In the genomic region with DNA sequence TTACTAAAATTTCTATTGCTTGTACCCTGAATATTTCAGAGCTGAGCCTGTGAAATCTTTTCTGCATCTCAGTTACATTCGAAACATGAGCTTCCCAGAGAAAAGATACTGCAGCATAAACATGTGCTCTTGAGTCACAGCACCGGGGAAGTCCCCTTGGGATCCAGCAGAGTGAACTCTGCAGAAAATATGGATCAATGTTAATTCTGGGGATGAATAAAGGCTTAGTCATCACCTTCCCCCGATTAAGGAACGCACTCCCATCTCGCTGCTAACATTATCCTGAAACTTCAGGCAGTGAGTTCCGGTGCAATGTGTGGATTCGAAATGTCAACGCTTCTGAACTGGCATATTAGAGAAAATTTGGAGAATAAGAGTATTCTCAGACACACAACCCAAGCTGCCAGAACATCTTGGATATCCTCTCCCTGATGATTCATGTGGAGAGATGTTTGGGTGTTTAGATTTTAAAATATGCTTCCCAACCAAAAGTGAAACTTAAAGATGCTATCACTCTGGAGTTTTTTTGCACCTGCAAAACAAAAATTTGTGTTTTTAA, we compare ENCODE assay signal across 8 cellular contexts.
DNase-seq lines count a peak whose midpoint lies in the region; ATAC-seq and TF ChIP-seq lines count a peak whose summit lies in the region.

No MANE protein-coding gene starts in this region.

- H4K8ac ChIP-seq in IMR-90 (ENCODE audit: low read depth in 2 of 2, low read length in 2 of 2), result peak overlapping the region in 1 of 2 experiments; percentile 78; a peak in 3 of 4 replicates

- H3K36me3 ChIP-seq in IMR-90 (ENCODE audit: control insufficient read depth, insufficient read depth, low read length), result peaks cover 14% of the 10 kb centered on the region
- H3K36me3 ChIP-seq in brain microvascular endothelial cell (replicated peaks), result peaks cover 2% of the 10 kb centered on the region
- H3K36me3 ChIP-seq in vagina, result peaks cover 0 to 9% of the 10 kb centered on the region in 2 donors

- TF ChIP-seq RAD21 in IMR-90 (IDR thresholded peaks at IDR 0.05; ENCODE audit: low read length), result no peak; the same call in 1 of the 2 replicates

- dilution Hi-C loops in IMR-90 (cut with HindIII; ENCODE audit: low sequenced_read_pairs, unreplicated experiment), result no loop called here

- H3K9me3 ChIP-seq in IMR-90 (ENCODE audit: control insufficient read depth, insufficient read depth, low read length) (no peaks in the 10 kb centered on the region), vagina (no peaks in the 10 kb centered on the region)

- H3K9me3 Mint-ChIP-seq in memory B cell, result peaks cover 3% of the 10 kb centered on the region

- H2AK5ac ChIP-seq in IMR-90 (ENCODE audit: low read depth, low read length), result no peak overlapping the region

- peak overlapping the region; percentile 80 for H3K56ac ChIP-seq in IMR-90 (ENCODE audit: extremely low read depth, insufficient read depth, low read length)

- TF ChIP-seq CTCF in AG09319 (IDR thresholded peaks at IDR 0.05; ENCODE audit: low read depth, low read length) (no peak), IMR-90 (conservative IDR thresholded peaks at IDR 0.05; ENCODE audit: low read depth, low read length) (no peak), brain microvascular endothelial cell (IDR thresholded peaks at IDR 0.05; ENCODE audit: low read depth, low read length, missing control alignments) (no peak), vagina (IDR thresholded peaks at IDR 0.05) (no peak)

- H3K36me3 Mint-ChIP-seq in memory B cell, result peaks cover 19% of the 10 kb centered on the region

- peak overlapping the region; percentile 91 for H2BK120ac ChIP-seq in IMR-90 (ENCODE audit: low read depth, low read length)

- peaks cover 27% of the 10 kb centered on the region for H3K4me1 ChIP-seq in IMR-90 (ENCODE audit: control insufficient read depth, insufficient read depth, low read length)
- peaks cover 50% of the 10 kb centered on the region for H3K4me1 ChIP-seq in vagina

- no CpG with 5 or more reads among the region's 8 CpGs for WGBS in IMR-90 (ENCODE audit: extremely low coverage in 2 of 2, insufficient read length in 1 of 2), 2 experiments

- 0 out of 3 replicates have a peak overlapping the region, but pooled peaks have one; percentile 55 for H2BK15ac ChIP-seq in IMR-90 (ENCODE audit: low read depth, low read length)

- peak overlapping the region; percentile 75 for H3K4me3 Mint-ChIP-seq in memory B cell

- H3K27ac ChIP-seq in IMR-90 (ENCODE audit: insufficient read depth, low read length), result peak overlapping the region; percentile 74; the same call in 1 of the 2 replicates
- peak overlapping the region; percentile 97 for H3K27ac ChIP-seq in brain microvascular endothelial cell
- H3K27ac ChIP-seq in vagina, result peak overlapping the region; percentile 81

- H4K20me1 ChIP-seq in IMR-90 (ENCODE audit: insufficient read depth, low read length), result peaks cover 8% of the 10 kb centered on the region

- no peaks in the 10 kb centered on the region for H3K27me3 Mint-ChIP-seq in memory B cell

- peak overlapping the region; percentile 94 for H2BK20ac ChIP-seq in IMR-90 (ENCODE audit: low read depth, low read length)

- peak overlapping the region; percentile 66; the same call in 1 of the 2 replicates for H4K5ac ChIP-seq in IMR-90 (ENCODE audit: low read depth, low read length)

- H3K4me2 ChIP-seq in IMR-90 (ENCODE audit: low read depth, low read length), result peak overlapping the region; percentile 79

- peak overlapping the region; percentile 80 for H3K14ac ChIP-seq in IMR-90 (replicated peaks; ENCODE audit: low read depth, low read length)

- peaks cover 5 to 26% of the 10 kb centered on the region in 2 experiments; a peak in 2 of 4 replicates for H3K79me1 ChIP-seq in IMR-90 (ENCODE audit: low read depth in 1 of 2, low read length in 2 of 2)

- peak overlapping the region; percentile 17; the same call in 1 of the 2 replicates for H3K4me3 ChIP-seq in IMR-90 (ENCODE audit: insufficient read depth, low read depth, low read length)
- H3K4me3 ChIP-seq in brain microvascular endothelial cell (ENCODE audit: low read depth, low read length), result peak overlapping the region; percentile 46
- H3K4me3 ChIP-seq in vagina, result peak overlapping the region; percentile 18 to 34

- H3K9me1 ChIP-seq in IMR-90 (ENCODE audit: insufficient read depth, low read length), result peaks cover 32% of the 10 kb centered on the region

- peak overlapping the region; percentile 88 for H4K91ac ChIP-seq in IMR-90 (ENCODE audit: insufficient read depth, low read depth, low read length)

- CTCF ChIA-PET in IMR-90 (lab: Yijun Ruan, JAX), result interaction anchor here (1.4 kb wide), 1 partner anchor 119 kb away, joined by 4 read pairs; no protein-coding TSS in a partner anchor

- TF ChIP-seq POLR2A in IMR-90 (IDR thresholded peaks at IDR 0.05; ENCODE audit: low read depth, low read length), result no peak
- no peak for TF ChIP-seq POLR2A in vagina (IDR thresholded peaks at IDR 0.05)

- H2AK9ac ChIP-seq in IMR-90 (replicated peaks; ENCODE audit: low read depth, low read length, poor library complexity), result no peak overlapping the region

- peak overlapping the region; percentile 49; the same call in 1 of the 2 replicates for H3K9ac ChIP-seq in IMR-90 (ENCODE audit: low read depth, low read length)

- peak overlapping the region; percentile 66; the same call in 1 of the 2 replicates for H3K23ac ChIP-seq in IMR-90 (ENCODE audit: low read depth, low read length)

- H3K27me3 ChIP-seq in IMR-90 (ENCODE audit: control insufficient read depth, insufficient read depth, low read length) (no peaks in the 10 kb centered on the region), brain microvascular endothelial cell (replicated peaks) (no peaks in the 10 kb centered on the region), vagina (no peaks in the 10 kb centered on the region)

- ATAC-seq in IMR-90 (ENCODE audit: low read depth) (peak; percentile 86), memory B cell (ENCODE audit: low read depth) (no peak), GM19035 (IDR thresholded peaks at IDR 0.05; ENCODE audit: unreplicated experiment) (no peak)

- H3K27ac Mint-ChIP-seq in memory B cell, result no peak overlapping the region

- in situ Hi-C loops in IMR-90 (cut with MboI; ENCODE audit: low sequenced_read_pairs), result no loop called here
- in situ Hi-C loops in brain microvascular endothelial cell (cut with HindIII; ENCODE audit: low pct_ligation_motif_present, low sequenced_read_pairs), result no loop called here

- H3K4me1 Mint-ChIP-seq in memory B cell, result peaks cover 55% of the 10 kb centered on the region

- DNase-seq in AG09319 (ENCODE audit: extremely low read depth, low read depth) (peak; percentile 69), IMR-90 (peak; percentile 99), brain microvascular endothelial cell (peak; percentile 94), memory B cell (ENCODE audit: low spot score in 2 of 2) (no peak), vagina (ENCODE audit: extremely low spot score in 2 of 2) (no peak), AML-193 (lab: John Stamatoyannopoulos, UW) (no peak)
- DNase-seq in stimulated activated CD4-positive, alpha-beta T cell treated with anti-CD3 and anti-CD28 coated beads, Interleukin-12 subunit alpha, Interleukin-12 subunit beta, amount 100 ng/mL, for 4 hours, result no peak

- H3K4ac ChIP-seq in IMR-90 (ENCODE audit: low read depth, low read length), result peak overlapping the region; percentile 89

- H3K18ac ChIP-seq in IMR-90 (ENCODE audit: low read depth, low read length), result peak overlapping the region; percentile 96; the same call in 1 of the 2 replicates

- POLR2A ChIA-PET in IMR-90 (lab: Charles Lee; ENCODE audit: unreplicated experiment), result no interaction called here

- intact Hi-C loops in IMR-90 (cut with micrococcal nuclease) (loop anchor here (1.0 to 10.0 kb wide), 7 partner anchors 35 to 261 kb away; a partner anchor contains a TSS), vagina (cut with DNase I) (loop anchor here (5.0 to 10.0 kb wide), 2 partner anchors 41 to 91 kb away; a partner anchor contains a TSS)

- BruUV-seq in IMR-90 (replicated peaks; lab: Mats Ljungman, UMichigan), result no TSS peak

- peak overlapping the region; percentile 93 for H2BK5ac ChIP-seq in IMR-90 (ENCODE audit: low read depth, low read length, poor library complexity, severe bottlenecking)

- no peak overlapping the region for H2AFZ ChIP-seq in IMR-90 (replicated peaks; ENCODE audit: low read length, poor library complexity)

TF ChIP-seq in IMR-90, 13 proteins besides CTCF, POLR2A, EP300 and RAD21:
- TF ChIP-seq MAZ (IDR thresholded peaks at IDR 0.05; ENCODE audit: borderline replicate concordance, low read depth, low read length) (no peak), RFX5 (IDR thresholded peaks at IDR 0.05; ENCODE audit: low read depth, low read length) (no peak), NFE2L2 (IDR thresholded peaks at IDR 0.05; ENCODE audit: low read depth, low read length) (peak; percentile 55), MXI1 (IDR thresholded peaks at IDR 0.05; ENCODE audit: borderline replicate concordance, low read depth, low read length) (peak; percentile 88), CHD1 (IDR thresholded peaks at IDR 0.05; ENCODE audit: low read depth, low read length) (no peak), CEBPB (IDR thresholded peaks at IDR 0.05; ENCODE audit: low read depth, low read length) (peak; percentile 49; the same call in 1 of the 2 replicates), FOS (IDR thresholded peaks at IDR 0.05; ENCODE audit: low read depth, low read length) (peak; percentile 94), BHLHE40 (IDR thresholded peaks at IDR 0.05; ENCODE audit: low read depth, low read length) (peak; percentile 36; the same call in 1 of the 2 replicates), MAFK (IDR thresholded peaks at IDR 0.05; ENCODE audit: low read depth, low read length) (peak; percentile 79)
- TF ChIP-seq, protein P1, sequence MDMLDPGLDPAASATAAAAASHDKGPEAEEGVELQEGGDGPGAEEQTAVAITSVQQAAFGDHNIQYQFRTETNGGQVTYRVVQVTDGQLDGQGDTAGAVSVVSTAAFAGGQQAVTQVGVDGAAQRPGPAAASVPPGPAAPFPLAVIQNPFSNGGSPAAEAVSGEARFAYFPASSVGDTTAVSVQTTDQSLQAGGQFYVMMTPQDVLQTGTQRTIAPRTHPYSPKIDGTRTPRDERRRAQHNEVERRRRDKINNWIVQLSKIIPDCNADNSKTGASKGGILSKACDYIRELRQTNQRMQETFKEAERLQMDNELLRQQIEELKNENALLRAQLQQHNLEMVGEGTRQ (IDR thresholded peaks at IDR 0.05; ENCODE audit: low read depth, low read length), result no peak
- TF ChIP-seq, protein P2, sequence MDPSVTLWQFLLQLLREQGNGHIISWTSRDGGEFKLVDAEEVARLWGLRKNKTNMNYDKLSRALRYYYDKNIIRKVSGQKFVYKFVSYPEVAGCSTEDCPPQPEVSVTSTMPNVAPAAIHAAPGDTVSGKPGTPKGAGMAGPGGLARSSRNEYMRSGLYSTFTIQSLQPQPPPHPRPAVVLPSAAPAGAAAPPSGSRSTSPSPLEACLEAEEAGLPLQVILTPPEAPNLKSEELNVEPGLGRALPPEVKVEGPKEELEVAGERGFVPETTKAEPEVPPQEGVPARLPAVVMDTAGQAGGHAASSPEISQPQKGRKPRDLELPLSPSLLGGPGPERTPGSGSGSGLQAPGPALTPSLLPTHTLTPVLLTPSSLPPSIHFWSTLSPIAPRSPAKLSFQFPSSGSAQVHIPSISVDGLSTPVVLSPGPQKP (IDR thresholded peaks at IDR 0.05; ENCODE audit: borderline replicate concordance, low read depth, low read length), result no peak

Comparison
In these comparisons a context has a peak if more than half of its experiments do, and no peak if none do; other contexts are left out.
1. DNase-seq: peak in AG09319 (single experiment), IMR-90 (single experiment) and brain microvascular endothelial cell (single experiment); none in memory B cell (0 of 2), vagina (0 of 2), AML-193 (0 of 2) and stimulated activated CD4-positive, alpha-beta T cell treated with anti-CD3 and anti-CD28 coated beads, Interleukin-12 subunit alpha, Interleukin-12 subunit beta, amount 100 ng/mL, for 4 hours (single experiment).
2. Peak in every context shown above with its lines, with median percentiles within 50 percentile points of each other: H3K27ac ChIP-seq and H3K4me3 ChIP-seq.